Comparison of ENCODE assay signal across 16 cellular contexts in genomic region chr7:156466955-156467625, GRCh38.
DNase-seq lines count a peak whose midpoint lies in the region; ATAC-seq and TF ChIP-seq lines count a peak whose summit lies in the region.
"Had no signal": no experiment of that assay in that cellular context is flagged by ENCODE, and none has a peak within 500 bp of the region (broad histone marks: within the 10 kb centered on the region; RNA-seq: fewer than 3 reads in every experiment).

No MANE protein-coding gene starts in this region.

- H3K27me3 Mint-ChIP-seq in GM23338 (ENCODE audit: insufficient read depth, low read depth, poor library complexity) (peaks cover 8% of the 10 kb centered on the region), type B pancreatic cell (peaks cover 15% of the 10 kb centered on the region)

- peaks cover 13% of the 10 kb centered on the region for H3K4me1 Mint-ChIP-seq in GM23338
- peaks cover 5% of the 10 kb centered on the region for H3K4me1 Mint-ChIP-seq in type B pancreatic cell (ENCODE audit: unreplicated experiment)
- H3K4me1 Mint-ChIP-seq: CD4-positive, CD25-positive, alpha-beta regulatory T cell; CD8-positive, alpha-beta memory T cell had no signal

- no peak overlapping the region for H3K4me2 ChIP-seq in GM23338

- H3K27ac Mint-ChIP-seq in GM23338 (no peak overlapping the region), type B pancreatic cell (no peak overlapping the region)
- H3K27ac Mint-ChIP-seq: CD4-positive, CD25-positive, alpha-beta regulatory T cell; CD8-positive, alpha-beta memory T cell had no signal

- ATAC-seq in GM23338, result peak; percentile 27; the same call in 1 of the 3 replicates
- ATAC-seq: GM12878 had no signal

- DNase-seq in Daoy (ENCODE audit: low read depth), result peak; percentile 54
- DNase-seq in GM23338 (ENCODE audit: low spot score), result no peak
- DNase-seq in islet precursor cell, result peak; percentile 12
- DNase-seq in type B pancreatic cell (ENCODE audit: extremely low spot score, unreplicated experiment), result peak; percentile 49
- no peak for DNase-seq in NOMO-1 treated with DMSO at 0.1 percent for 48 hours (lab: John Stamatoyannopoulos, UW; ENCODE audit: unreplicated experiment)
- DNase-seq in DMS53 treated with DMSO at 0.1 percent for 48 hours (lab: John Stamatoyannopoulos, UW; ENCODE audit: unreplicated experiment), result no peak
- DNase-seq: ACHN; BE2C; C1 segment of cervical spinal cord; Caco-2; CD4-positive, CD25-positive, alpha-beta regulatory T cell; CD8-positive, alpha-beta memory T cell; DMS153; EL; H9 had no signal

- peaks cover 4% of the 10 kb centered on the region; the same call in 1 of the 2 replicates for H3K4me1 ChIP-seq in GM23338 (ENCODE audit: insufficient read depth)
- H3K4me1 ChIP-seq: BE2C, Caco-2 had no signal

- H3K9me3 Mint-ChIP-seq in GM23338 (no peaks in the 10 kb centered on the region), type B pancreatic cell (no peaks in the 10 kb centered on the region)

- H3F3A ChIP-seq in GM23338 (replicated peaks; ENCODE audit: low read depth), result no peaks in the 10 kb centered on the region

- no peaks in the 10 kb centered on the region for H3K36me3 Mint-ChIP-seq in GM23338 (ENCODE audit: low read depth)
- H3K36me3 Mint-ChIP-seq in type B pancreatic cell, result no peaks in the 10 kb centered on the region
- H3K36me3 Mint-ChIP-seq: CD4-positive, CD25-positive, alpha-beta regulatory T cell; CD8-positive, alpha-beta memory T cell had no signal

- H3K79me2 ChIP-seq in GM23338 (replicated peaks; ENCODE audit: insufficient read depth), result no peaks in the 10 kb centered on the region

- H3K27me3 ChIP-seq in GM23338 (ENCODE audit: insufficient read depth), result no peaks in the 10 kb centered on the region

- H3K4me3 Mint-ChIP-seq in GM23338 (no peak overlapping the region), type B pancreatic cell (no peak overlapping the region)
- H3K4me3 Mint-ChIP-seq: CD4-positive, CD25-positive, alpha-beta regulatory T cell; CD8-positive, alpha-beta memory T cell; H9 had no signal

- H3K27ac ChIP-seq in GM23338 (ENCODE audit: low read depth), result no peak overlapping the region

- no peaks in the 10 kb centered on the region for H3K36me3 ChIP-seq in GM23338 (ENCODE audit: insufficient read depth)
- H3K36me3 ChIP-seq: BE2C had no signal

- H2AFZ ChIP-seq in GM23338, result no peak overlapping the region

- TF ChIP-seq CTCF in GM23338 (conservative IDR thresholded peaks at IDR 0.05; ENCODE audit: low read depth in 2 of 2) (no peak), type B pancreatic cell (conservative IDR thresholded peaks at IDR 0.05) (no peak)

- H4K20me1 ChIP-seq in GM23338 (replicated peaks; ENCODE audit: insufficient read depth), result no peaks in the 10 kb centered on the region

- H3K9me2 ChIP-seq in GM23338 (ENCODE audit: insufficient read depth), result no peaks in the 10 kb centered on the region

- H3K4me3 ChIP-seq in GM23338, result no peak overlapping the region
- H3K4me3 ChIP-seq: GM12878 had no signal

TF ChIP-seq in GM23338, 12 proteins besides CTCF, POLR2A, EP300 and RAD21:
- TF ChIP-seq EZH2 (IDR thresholded peaks at IDR 0.05; ENCODE audit: low read depth, unreplicated experiment) (no peak), STAT1 (IDR thresholded peaks at IDR 0.05; ENCODE audit: unreplicated experiment) (no peak), ZNF331 (CRISPR knock-in tag; IDR thresholded peaks at IDR 0.05; ENCODE audit: low read depth) (no peak), ZNF462 (CRISPR knock-in tag; IDR thresholded peaks at IDR 0.05) (no peak), ZNF114 (CRISPR knock-in tag; IDR thresholded peaks at IDR 0.05) (no peak)

Comparison
In these comparisons a context has a peak if more than half of its experiments do, and no peak if none do; other contexts are left out.
1. DNase-seq: peak in Daoy (single experiment), islet precursor cell (single experiment) and type B pancreatic cell (single experiment); none in GM23338 (single experiment), NOMO-1 treated with DMSO at 0.1 percent for 48 hours (single experiment) and DMS53 treated with DMSO at 0.1 percent for 48 hours (single experiment).